22 cellular contexts compared by ENCODE assay signal in the genomic region with DNA sequence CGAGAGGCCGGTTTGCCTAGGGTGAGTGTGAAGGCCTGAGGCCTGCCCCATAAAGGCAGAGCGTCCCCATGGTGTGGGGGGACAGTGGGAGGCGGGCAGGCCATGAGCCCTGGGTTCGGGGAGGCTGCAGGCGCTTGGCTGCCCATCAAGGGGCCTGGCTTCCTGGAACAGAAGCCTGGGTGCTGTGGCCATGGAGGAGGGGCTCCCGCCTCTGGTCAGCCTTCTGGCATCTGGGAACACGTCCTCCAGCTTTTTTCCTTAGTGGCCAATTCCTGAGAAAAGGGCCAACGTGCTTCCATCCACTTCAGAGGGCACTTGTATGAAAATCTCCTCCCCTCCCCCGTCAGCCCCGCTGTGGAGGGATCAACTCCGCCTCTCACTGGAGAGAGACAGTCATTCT. TPM values are rescaled to one million over a fixed set of nuclear protein-coding genes. Genes with fewer than 3 reads are reported as not detected.
DNase-seq lines count a peak whose midpoint lies in the region; ATAC-seq and TF ChIP-seq lines count a peak whose summit lies in the region.
"Had no signal": no experiment of that assay in that cellular context is flagged by ENCODE, and none has a peak within 500 bp of the region (broad histone marks: within the 10 kb centered on the region; RNA-seq: fewer than 3 reads in every experiment).

No MANE protein-coding gene starts in this region.

- H3K27ac Mint-ChIP-seq in WTC11 (peak overlapping the region; percentile 68), nephron (peak overlapping the region; percentile 75 to 96 (median 93))
- H3K27ac Mint-ChIP-seq: activated CD4-positive, alpha-beta T cell treated with anti-CD3 and anti-CD28 coated beads, Interleukin-2, amount 10 ng/mL, durations not matched to agents 7 days and 5 days had no signal

- peaks cover 0 to 35% (median 6%) of the 10 kb centered on the region in 3 donors for H3K4me1 ChIP-seq in gastroesophageal sphincter
- H3K4me1 ChIP-seq in stomach: peaks cover 38 to 83% (median 77%) of the 10 kb centered on the region in 4 donors

- no peaks in the 10 kb centered on the region for H3K27me3 Mint-ChIP-seq in WTC11 (ENCODE audit: low read depth)
- H3K27me3 Mint-ChIP-seq in nephron (ENCODE audit: low read depth): peaks cover 45% of the 10 kb centered on the region
- H3K27me3 Mint-ChIP-seq: activated CD4-positive, alpha-beta T cell treated with anti-CD3 and anti-CD28 coated beads, Interleukin-2, amount 10 ng/mL, durations not matched to agents 7 days and 5 days had no signal

- peak overlapping the region in 3 of 4 donors; percentile 30 to 43 (median 32) for H3K27ac ChIP-seq in gastroesophageal sphincter
- H3K27ac ChIP-seq in stomach: peak overlapping the region; percentile 15 to 79 (median 72)

- peaks cover 3% of the 10 kb centered on the region for H3K27me3 ChIP-seq in gastroesophageal sphincter
- no peaks in the 10 kb centered on the region for H3K27me3 ChIP-seq in stomach
- H3K27me3 ChIP-seq: MG63, Peyer's patch had no signal

- ATAC-seq in WTC11: no peak
- ATAC-seq in gastroesophageal sphincter: no peak
- ATAC-seq in HG02981 (IDR thresholded peaks at IDR 0.05; ENCODE audit: unreplicated experiment): no peak
- ATAC-seq in GM18505 (IDR thresholded peaks at IDR 0.05; ENCODE audit: unreplicated experiment): no peak
- no peak for ATAC-seq in HG03565 (IDR thresholded peaks at IDR 0.05; ENCODE audit: unreplicated experiment)
- ATAC-seq: GM12878; stimulated activated naive CD8-positive, alpha-beta T cell treated with anti-CD3 and anti-CD28 coated beads, Interleukin-15, Interleukin-2, amounts not matched to agents 100 U/mL and 50 U/mL, for 24 hours had no signal

- POLR2A ChIA-PET in WTC11 (lab: Charles Lee): no interaction called here

- TF ChIP-seq POLR2A in gastroesophageal sphincter (IDR thresholded peaks at IDR 0.05) (no peak), stomach (IDR thresholded peaks at IDR 0.05) (no peak), GM18505 (IDR thresholded peaks at IDR 0.05; ENCODE audit: borderline replicate concordance, extremely low read depth, insufficient read depth, insufficient read length) (no peak)

- 80% methylated on average over 1 of the region's 12 CpGs; no CpG with 5 or more reads in 1 of the 2 donors for WGBS in gastroesophageal sphincter (ENCODE audit: low coverage in 1 of 2), 2 donors
- WGBS in stomach, 5 donors: 62 to 69% (median 67%) methylated on average over 9 to 12 of the region's 12 CpGs

- no peak for TF ChIP-seq EP300 in gastroesophageal sphincter (IDR thresholded peaks at IDR 0.05)
- TF ChIP-seq EP300 in stomach (IDR thresholded peaks at IDR 0.05): no peak

- H3K4me3 ChIP-seq in gastroesophageal sphincter: no peak overlapping the region
- no peak overlapping the region for H3K4me3 ChIP-seq in stomach
- H3K4me3 ChIP-seq: GM12878, MG63, Peyer's patch had no signal

- no peaks in the 10 kb centered on the region for H3K9me3 Mint-ChIP-seq in WTC11
- no peaks in the 10 kb centered on the region for H3K9me3 Mint-ChIP-seq in nephron
- H3K9me3 Mint-ChIP-seq: activated CD4-positive, alpha-beta T cell treated with anti-CD3 and anti-CD28 coated beads, Interleukin-2, amount 10 ng/mL, durations not matched to agents 7 days and 5 days had no signal

- no peaks in the 10 kb centered on the region for H3K36me3 Mint-ChIP-seq in WTC11
- H3K36me3 Mint-ChIP-seq in nephron (ENCODE audit: low read depth): no peaks in the 10 kb centered on the region

- H3K4me1 Mint-ChIP-seq in WTC11 (peaks cover 9% of the 10 kb centered on the region; the same call in 1 of the 2 replicates), nephron (peaks cover 42% of the 10 kb centered on the region)
- H3K4me1 Mint-ChIP-seq: activated CD4-positive, alpha-beta T cell treated with anti-CD3 and anti-CD28 coated beads, Interleukin-2, amount 10 ng/mL, durations not matched to agents 7 days and 5 days had no signal

- CTCF ChIA-PET in WTC11 (lab: Charles Lee): no interaction called here

- TF ChIP-seq CTCF in WTC11 (IDR thresholded peaks at IDR 0.05): no peak
- TF ChIP-seq CTCF in gastroesophageal sphincter (IDR thresholded peaks at IDR 0.05): no peak
- no peak for TF ChIP-seq CTCF in nephron (IDR thresholded peaks at IDR 0.05; ENCODE audit: unreplicated experiment in 3 of 3)
- no peak for TF ChIP-seq CTCF in stomach (IDR thresholded peaks at IDR 0.05)

- H3K9me3 ChIP-seq in gastroesophageal sphincter: no peaks in the 10 kb centered on the region
- H3K9me3 ChIP-seq in stomach: no peaks in the 10 kb centered on the region
- H3K9me3 ChIP-seq: MG63, Peyer's patch, SK-N-SH had no signal

- intact Hi-C loops in stomach (cut with DNase I; ENCODE audit: low total_unique reads): no loop called here

- no peak overlapping the region for H3K4me3 Mint-ChIP-seq in WTC11
- peak overlapping the region in 2 of 3 experiments; percentile 44 to 48 for H3K4me3 Mint-ChIP-seq in nephron
- H3K4me3 Mint-ChIP-seq: activated CD4-positive, alpha-beta T cell treated with anti-CD3 and anti-CD28 coated beads, Interleukin-2, amount 10 ng/mL, durations not matched to agents 7 days and 5 days had no signal

- DNase-seq in WTC11 (ENCODE audit: low spot score) (no peak), stomach (no peak), 8988T (no peak)
- DNase-seq: activated CD4-positive, alpha-beta T cell treated with anti-CD3 and anti-CD28 coated beads, Interleukin-2, amount 10 ng/mL, durations not matched to agents 7 days and 5 days; activated naive CD4-positive, alpha-beta T cell; activated T-cell treated with anti-CD3 and anti-CD28 coated beads for 4 hours; hippocampal formation; IMR-90; MG63; NCI-H1694 treated with DMSO at 0.1 percent for 48 hours; NCI-H2227 treated with DMSO at 0.1 percent for 48 hours; Peyer's patch; SK-N-SH; stimulated activated naive CD8-positive, alpha-beta T cell treated with anti-CD3 and anti-CD28 coated beads, Interleukin-15, Interleukin-2, amounts not matched to agents 100 U/mL and 50 U/mL, for 24 hours; T1000 had no signal

- no peaks in the 10 kb centered on the region for H3K36me3 ChIP-seq in gastroesophageal sphincter
- no peaks in the 10 kb centered on the region for H3K36me3 ChIP-seq in stomach
- H3K36me3 ChIP-seq: MG63, Peyer's patch had no signal

TF ChIP-seq in WTC11, 78 proteins besides CTCF, POLR2A, EP300 and RAD21:
- TF ChIP-seq CBFB (CRISPR knock-in tag; IDR thresholded peaks at IDR 0.05; ENCODE audit: low read depth) (no peak), ATF3 (CRISPR knock-in tag; conservative IDR thresholded peaks at IDR 0.05) (no peak), IRF2 (CRISPR knock-in tag; IDR thresholded peaks at IDR 0.05; ENCODE audit: borderline replicate concordance, low read depth) (no peak), NFATC4 (CRISPR knock-in tag; IDR thresholded peaks at IDR 0.05) (no peak)
- TF ChIP-seq, protein P1, sequence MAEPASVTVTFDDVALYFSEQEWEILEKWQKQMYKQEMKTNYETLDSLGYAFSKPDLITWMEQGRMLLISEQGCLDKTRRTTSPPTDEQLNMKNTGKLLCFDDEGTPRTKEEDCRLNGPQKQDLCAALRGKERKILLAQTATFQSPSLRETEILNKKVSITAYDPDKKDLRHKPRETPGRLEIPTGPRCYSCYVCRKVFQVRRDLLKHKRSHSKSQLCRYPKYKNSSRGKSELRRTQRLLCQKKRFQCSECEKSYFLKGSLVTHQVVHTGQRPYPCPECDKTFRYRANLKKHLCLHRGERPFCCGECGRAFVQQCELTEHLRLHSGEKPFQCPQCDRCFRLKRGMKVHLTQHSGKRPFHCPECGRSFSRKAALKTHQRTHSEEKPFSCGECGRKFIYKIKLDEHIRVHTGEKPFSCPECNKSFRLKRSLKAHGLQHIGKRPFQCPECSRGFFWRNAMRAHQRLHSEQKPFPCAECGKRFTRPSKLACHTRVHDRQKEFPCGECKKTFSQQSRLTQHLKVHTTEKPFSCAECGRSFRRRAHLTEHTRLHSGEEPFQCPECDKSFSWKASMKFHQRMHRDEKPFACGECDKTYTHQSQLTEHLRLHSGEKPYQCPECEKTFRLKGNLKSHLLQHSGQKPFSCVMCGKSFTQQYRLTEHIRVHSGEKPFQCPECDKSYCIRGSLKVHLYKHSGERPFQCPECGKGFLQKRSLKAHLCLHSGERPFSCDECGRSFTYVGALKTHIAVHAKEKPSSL (CRISPR knock-in tag; conservative IDR thresholded peaks at IDR 0.05): no peak
- TF ChIP-seq, protein P2, sequence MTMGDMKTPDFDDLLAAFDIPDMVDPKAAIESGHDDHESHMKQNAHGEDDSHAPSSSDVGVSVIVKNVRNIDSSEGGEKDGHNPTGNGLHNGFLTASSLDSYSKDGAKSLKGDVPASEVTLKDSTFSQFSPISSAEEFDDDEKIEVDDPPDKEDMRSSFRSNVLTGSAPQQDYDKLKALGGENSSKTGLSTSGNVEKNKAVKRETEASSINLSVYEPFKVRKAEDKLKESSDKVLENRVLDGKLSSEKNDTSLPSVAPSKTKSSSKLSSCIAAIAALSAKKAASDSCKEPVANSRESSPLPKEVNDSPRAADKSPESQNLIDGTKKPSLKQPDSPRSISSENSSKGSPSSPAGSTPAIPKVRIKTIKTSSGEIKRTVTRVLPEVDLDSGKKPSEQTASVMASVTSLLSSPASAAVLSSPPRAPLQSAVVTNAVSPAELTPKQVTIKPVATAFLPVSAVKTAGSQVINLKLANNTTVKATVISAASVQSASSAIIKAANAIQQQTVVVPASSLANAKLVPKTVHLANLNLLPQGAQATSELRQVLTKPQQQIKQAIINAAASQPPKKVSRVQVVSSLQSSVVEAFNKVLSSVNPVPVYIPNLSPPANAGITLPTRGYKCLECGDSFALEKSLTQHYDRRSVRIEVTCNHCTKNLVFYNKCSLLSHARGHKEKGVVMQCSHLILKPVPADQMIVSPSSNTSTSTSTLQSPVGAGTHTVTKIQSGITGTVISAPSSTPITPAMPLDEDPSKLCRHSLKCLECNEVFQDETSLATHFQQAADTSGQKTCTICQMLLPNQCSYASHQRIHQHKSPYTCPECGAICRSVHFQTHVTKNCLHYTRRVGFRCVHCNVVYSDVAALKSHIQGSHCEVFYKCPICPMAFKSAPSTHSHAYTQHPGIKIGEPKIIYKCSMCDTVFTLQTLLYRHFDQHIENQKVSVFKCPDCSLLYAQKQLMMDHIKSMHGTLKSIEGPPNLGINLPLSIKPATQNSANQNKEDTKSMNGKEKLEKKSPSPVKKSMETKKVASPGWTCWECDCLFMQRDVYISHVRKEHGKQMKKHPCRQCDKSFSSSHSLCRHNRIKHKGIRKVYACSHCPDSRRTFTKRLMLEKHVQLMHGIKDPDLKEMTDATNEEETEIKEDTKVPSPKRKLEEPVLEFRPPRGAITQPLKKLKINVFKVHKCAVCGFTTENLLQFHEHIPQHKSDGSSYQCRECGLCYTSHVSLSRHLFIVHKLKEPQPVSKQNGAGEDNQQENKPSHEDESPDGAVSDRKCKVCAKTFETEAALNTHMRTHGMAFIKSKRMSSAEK (CRISPR knock-in tag; IDR thresholded peaks at IDR 0.05; ENCODE audit: borderline replicate concordance): no peak

RNA-seq across cellular contexts. Expression of gene PRDM16, which starts 58.7 kb away (rescaled TPM):
- total RNA-seq in WTC11 (2021): 1.1 to 1.6 TPM (median 1.3 TPM) in 3 replicates
- 1 to 10 TPM; 1.1 to 3.4 (median 1.6) TPM for total RNA-seq in gastroesophageal sphincter
- 100 to 1,000 TPM in 2 of 5 donors, 10 to 100 TPM in 2, under 1 TPM in 1; 0.29 to 222 (median 32.2) TPM for total RNA-seq in stomach
- polyA plus RNA-seq in stomach: 1 to 10 TPM; 2.4 to 8.2 (median 7.0) TPM
- total RNA-seq: IMR-90, mononuclear cell had no signal
- polyA plus RNA-seq: GM12878, SK-N-SH had no signal
